11 cellular contexts compared by ENCODE assay signal in genomic region chr16:54185045-54185444, GRCh38.
"Had no signal": no experiment of that assay in that cellular context is flagged by ENCODE, and none has a peak within 500 bp of the region (broad histone marks: within the 10 kb centered on the region; RNA-seq: fewer than 3 reads in every experiment).

No MANE protein-coding gene starts in this region.

- H3K9ac ChIP-seq: GM23248 had no signal

- H3K27ac ChIP-seq: GM23248 had no signal

- H3K4me1 ChIP-seq: HAP-1 had no signal

- H3K36me3 ChIP-seq: HAP-1 had no signal

- DNase-seq: GM23248, GOT3, H7, H9, HCEC 1CT, HFFc6 had no signal

- H2AFZ ChIP-seq: GM23248, GM23338 had no signal

- H3K9me3 ChIP-seq: HAP-1 had no signal

- H3K4me2 ChIP-seq: GM23338 had no signal

- H3K4me3 ChIP-seq: GM23248, GM23338, HAP-1 had no signal

- FAIRE-seq: H1, H54 had no signal

- ATAC-seq: GM23338, HCT116 had no signal
